In genomic region chr18:14958701-14959100, GRCh38 we compare ENCODE assay signal across 26 cellular contexts.
DNase-seq lines count a peak whose midpoint lies in the region; ATAC-seq, FAIRE-seq and TF ChIP-seq lines count a peak whose summit lies in the region.
"Had no signal": no experiment of that assay in that cellular context is flagged by ENCODE, and none has a peak within 500 bp of the region (broad histone marks: within the 10 kb centered on the region; RNA-seq: fewer than 3 reads in every experiment).

No MANE protein-coding gene starts in this region.

- DNase-seq in PC-3, result peak; percentile 35
- DNase-seq in frontal cortex (ENCODE audit: low spot score in 2 of 2), result no peak
- DNase-seq in small intestine, result no peak
- no peak for DNase-seq in inferior parietal cortex (ENCODE audit: extremely low spot score)
- DNase-seq in head of caudate nucleus, result no peak
- no peak for DNase-seq in nephron progenitor cell
- DNase-seq in DMS53 (lab: John Stamatoyannopoulos, UW), result no peak
- DNase-seq: 8988T; ACHN; AML-193; Caco-2; Calu3; CD4-positive, alpha-beta T cell; DMS79; DND-41; EL; GDM1 had no signal

- H3K36me3 ChIP-seq in PC-3 (ENCODE audit: low read depth, low read length), result no peaks in the 10 kb centered on the region
- no peaks in the 10 kb centered on the region for H3K36me3 ChIP-seq in small intestine (ENCODE audit: control insufficient read depth in 2 of 2, insufficient read depth in 2 of 2, low read length in 2 of 2)
- H3K36me3 ChIP-seq: BLaER1 treated with 17β-estradiol and CSF1 and Interleukin-3, amounts not matched to agents 10 nM and 100 nM had no signal

- ATAC-seq in PC-3, result peak; percentile 67; the same call in 1 of the 2 replicates
- ATAC-seq: CD8-positive, alpha-beta T cell; GM12878 had no signal

- peak; percentile 57 for FAIRE-seq in frontal cortex (lab: Jason Lieb, UNC)
- peak; percentile 75 for FAIRE-seq in small intestine (lab: Jason Lieb, UNC)
- FAIRE-seq: D721Med, GM12878, GM12892, GM18507, GM19239 had no signal

- no peaks in the 10 kb centered on the region for H3F3A ChIP-seq in PC-3 (ENCODE audit: low read length, unreplicated experiment)

- H3K9me2 ChIP-seq in PC-3 (replicated peaks; ENCODE audit: low read length), result no peaks in the 10 kb centered on the region

- H3K27ac Mint-ChIP-seq in nephron progenitor cell, result no peak overlapping the region
- H3K27ac Mint-ChIP-seq: B cell; CD4-positive, alpha-beta T cell; CD8-positive, alpha-beta T cell had no signal

- H3K27me3 ChIP-seq in PC-3 (ENCODE audit: low read length) (no peaks in the 10 kb centered on the region), small intestine (ENCODE audit: control insufficient read depth in 2 of 2, insufficient read depth in 2 of 2, low read length in 2 of 2) (no peaks in the 10 kb centered on the region)
- H3K27me3 ChIP-seq: BLaER1 treated with 17β-estradiol and CSF1 and Interleukin-3, amounts not matched to agents 10 nM and 100 nM had no signal

- H3K9ac ChIP-seq in PC-3 (ENCODE audit: low read length), result no peak overlapping the region
- H3K9ac ChIP-seq: BLaER1 treated with 17β-estradiol and CSF1 and Interleukin-3, amounts not matched to agents 10 nM and 100 nM had no signal

- no peak overlapping the region for H2AFZ ChIP-seq in PC-3 (ENCODE audit: low read length)

- 52 to 59% (median 55%) methylated on average over 3 of the region's 3 CpGs for WGBS in small intestine, 3 donors

- no peaks in the 10 kb centered on the region for H3K9me3 ChIP-seq in PC-3 (ENCODE audit: low read length)
- H3K9me3 ChIP-seq in small intestine (ENCODE audit: control insufficient read depth, low read depth), result no peaks in the 10 kb centered on the region
- H3K9me3 ChIP-seq: Caco-2 had no signal

- CTCF ChIA-PET in PC-3 (lab: Charles Lee), result no interaction called here

- H3K9me3 Mint-ChIP-seq in nephron progenitor cell, result peaks cover 38% of the 10 kb centered on the region

- H3K27me3 Mint-ChIP-seq in nephron progenitor cell (ENCODE audit: low read depth, poor library complexity), result peaks cover 5% of the 10 kb centered on the region
- H3K27me3 Mint-ChIP-seq: B cell had no signal

- peaks cover 4% of the 10 kb centered on the region; the same call in 1 of the 2 replicates for H3K4me1 ChIP-seq in PC-3 (ENCODE audit: insufficient read depth, low read length)
- H3K4me1 ChIP-seq in small intestine (ENCODE audit: control insufficient read depth in 2 of 2, insufficient read depth in 1 of 2, low read depth in 1 of 2, low read length in 1 of 2), result no peaks in the 10 kb centered on the region
- H3K4me1 ChIP-seq: BLaER1 treated with 17β-estradiol and CSF1 and Interleukin-3, amounts not matched to agents 10 nM and 100 nM; Caco-2 had no signal

- BruUV-seq in PC-3 (replicated peaks; lab: Mats Ljungman, UMichigan), result no TSS peak

- TF ChIP-seq CTCF in PC-3 (conservative IDR thresholded peaks at IDR 0.05; ENCODE audit: low read depth, low read length), result no peak
- TF ChIP-seq CTCF in nephron progenitor cell (IDR thresholded peaks at IDR 0.05), result no peak

- no peaks in the 10 kb centered on the region for H3K79me2 ChIP-seq in PC-3 (ENCODE audit: low read length)

- no peak overlapping the region for H3K4me3 ChIP-seq in PC-3 (ENCODE audit: low read length)
- no peak overlapping the region for H3K4me3 ChIP-seq in small intestine (ENCODE audit: low read depth in 1 of 2, low read length in 2 of 2)
- H3K4me3 ChIP-seq: BLaER1 treated with 17β-estradiol and CSF1 and Interleukin-3, amounts not matched to agents 10 nM and 100 nM; GM12878 had no signal

- no peaks in the 10 kb centered on the region for H4K20me1 ChIP-seq in PC-3 (ENCODE audit: low read length)
- H4K20me1 ChIP-seq: BLaER1 treated with 17β-estradiol and CSF1 and Interleukin-3, amounts not matched to agents 10 nM and 100 nM had no signal

- POLR2A ChIA-PET in PC-3 (lab: Charles Lee; ENCODE audit: unreplicated experiment), result no interaction called here

- no peaks in the 10 kb centered on the region for H3K36me3 Mint-ChIP-seq in nephron progenitor cell (ENCODE audit: low read depth)
- H3K36me3 Mint-ChIP-seq: CD8-positive, alpha-beta T cell had no signal

- H3K4me2 ChIP-seq in PC-3 (ENCODE audit: low read length), result no peak overlapping the region
- H3K4me2 ChIP-seq: BLaER1 treated with 17β-estradiol and CSF1 and Interleukin-3, amounts not matched to agents 10 nM and 100 nM had no signal

- H3K4me1 Mint-ChIP-seq in nephron progenitor cell, result no peaks in the 10 kb centered on the region
- H3K4me1 Mint-ChIP-seq: B cell had no signal

- H3K4me3 Mint-ChIP-seq in nephron progenitor cell, result no peak overlapping the region
- H3K4me3 Mint-ChIP-seq: B cell; CD4-positive, alpha-beta T cell; CD8-positive, alpha-beta T cell had no signal

- intact Hi-C loops in PC-3 (cut with micrococcal nuclease) (no loop called here), head of caudate nucleus (cut with DNase I) (no loop called here)

- no peak overlapping the region for H3K27ac ChIP-seq in PC-3 (ENCODE audit: low read length)
- no peak overlapping the region for H3K27ac ChIP-seq in small intestine (ENCODE audit: low read depth in 1 of 2, low read length in 1 of 2)
- H3K27ac ChIP-seq: BLaER1 treated with 17β-estradiol and CSF1 and Interleukin-3, amounts not matched to agents 10 nM and 100 nM; C4-2B had no signal
